In the genomic region with DNA sequence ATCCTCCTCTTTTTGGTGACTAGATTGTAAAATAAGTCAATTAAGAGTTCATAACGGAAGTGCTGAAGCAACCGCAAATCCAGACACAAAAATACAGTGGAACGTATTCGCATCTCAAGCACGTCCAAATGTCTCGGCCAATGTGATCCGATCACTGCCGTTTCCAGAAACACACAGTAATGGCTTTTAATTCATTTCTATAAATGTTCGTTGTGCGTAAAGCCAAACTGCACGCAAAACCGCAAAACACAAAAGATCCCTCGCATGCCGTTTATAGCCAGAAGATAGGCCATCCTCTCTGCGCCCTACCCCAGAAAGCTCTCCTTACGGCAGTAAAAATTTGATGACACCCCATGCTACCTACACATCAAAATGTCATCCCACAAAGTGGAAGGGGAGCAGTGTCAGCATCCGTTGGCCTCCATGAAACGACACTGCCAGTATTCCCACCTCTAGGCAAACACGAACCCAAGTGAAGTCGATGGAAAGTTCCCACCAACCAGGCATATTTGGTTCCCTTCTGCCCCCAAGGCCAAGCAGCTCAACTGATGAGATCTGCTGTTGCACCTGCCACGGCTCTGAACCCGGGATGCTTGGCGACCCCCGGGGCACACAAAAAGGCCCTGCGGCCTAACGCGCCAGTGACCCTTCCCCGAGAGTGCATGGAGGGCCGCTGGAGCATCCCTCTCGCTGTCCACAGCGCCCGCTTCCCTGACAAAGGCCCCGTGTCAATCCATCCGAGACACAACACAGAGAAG, we compare ENCODE assay signal across 7 cellular contexts. TPM values are rescaled to one million over a fixed set of nuclear protein-coding genes. Genes with fewer than 3 reads are reported as not detected.
DNase-seq lines count a peak whose midpoint lies in the region; FAIRE-seq and TF ChIP-seq lines count a peak whose summit lies in the region.

No MANE protein-coding gene starts in this region.

- H3K36me3 ChIP-seq in mesodermal cell (ENCODE audit: control insufficient read depth, insufficient read depth, low read length) = no peaks in the 10 kb centered on the region
- H3K36me3 ChIP-seq in urinary bladder (ENCODE audit: insufficient read depth) = no peaks in the 10 kb centered on the region

- H3K4me1 ChIP-seq in mesodermal cell (ENCODE audit: control insufficient read depth, insufficient read depth, low read length, poor library complexity, severe bottlenecking) (peaks cover 3% of the 10 kb centered on the region), urinary bladder (ENCODE audit: insufficient read depth) (no peaks in the 10 kb centered on the region)

- TF ChIP-seq POLR2A in GM12892 (IDR thresholded peaks at IDR 0.05; ENCODE audit: low read depth, low read length) = no peak

- no peak for DNase-seq in GM12892 (ENCODE audit: insufficient read length)
- DNase-seq in NCI-H526 treated with DMSO at 0.1 percent for 48 hours (lab: John Stamatoyannopoulos, UW) = peak; percentile 35
- peak; percentile 14 for DNase-seq in dermis blood vessel endothelial cell
- DNase-seq in DMS53 treated with DMSO at 0.1 percent for 48 hours (lab: John Stamatoyannopoulos, UW; ENCODE audit: unreplicated experiment) = no peak
- DNase-seq in NCI-H1694 (lab: John Stamatoyannopoulos, UW) = no peak

- no peak overlapping the region for H3K27ac ChIP-seq in mesodermal cell (ENCODE audit: low read depth, low read length, severe bottlenecking)
- H3K27ac ChIP-seq in urinary bladder (ENCODE audit: low read depth) = no peak overlapping the region

- H3K4me3 ChIP-seq in mesodermal cell (ENCODE audit: extremely low read depth, insufficient read depth, low read length, poor library complexity, severe bottlenecking) = peak overlapping the region; percentile 70
- peak overlapping the region; percentile 98 for H3K4me3 ChIP-seq in urinary bladder (ENCODE audit: low read depth, low read length)

- WGBS in mesodermal cell (ENCODE audit: insufficient coverage in 2 of 2), 2 experiments = 56 to 59% methylated on average over 28 to 31 of the region's 34 CpGs
- 64% methylated on average over 34 of the region's 34 CpGs for WGBS in urinary bladder

- FAIRE-seq in GM12892 (lab: Jason Lieb, UNC) = peak; percentile 51

- H3K9me3 ChIP-seq in mesodermal cell (ENCODE audit: control insufficient read depth, low read length) = no peaks in the 10 kb centered on the region

RNA-seq across cellular contexts. Expression of a gene that starts 1.4 kb away (rescaled TPM):
- 21.9 TPM for polyA plus RNA-seq in GM12892 (2012; ENCODE audit: missing spikeins)
- total RNA-seq in dermis blood vessel endothelial cell (23.1 and 26.7 TPM in 2 replicates), urinary bladder (87.2 TPM)
- polyA plus RNA-seq in mesodermal cell (2013, experiment 1 of 2) = 17.5 TPM
- polyA plus RNA-seq in mesodermal cell (2013, experiment 2 of 2) = 15.4 TPM
- 8.6 TPM for polyA plus RNA-seq in urinary bladder

RNA-seq across cellular contexts. Expression of a gene that starts 28.6 kb away (rescaled TPM):
- polyA plus RNA-seq in GM12892 (2012; ENCODE audit: missing spikeins) = 4,639 TPM
- total RNA-seq in dermis blood vessel endothelial cell = 1,017 and 1,050 TPM in 2 replicates
- 2,211 TPM for polyA plus RNA-seq in mesodermal cell (2013, experiment 1 of 2)
- 2,325 TPM for polyA plus RNA-seq in mesodermal cell (2013, experiment 2 of 2)
- total RNA-seq in urinary bladder = 1,317 TPM
- polyA plus RNA-seq in urinary bladder = 1,643 TPM

RNA-seq across cellular contexts. Expression of a gene that starts 37.9 kb away (rescaled TPM):
- 36.7 TPM for polyA plus RNA-seq in GM12892 (2012; ENCODE audit: missing spikeins)
- 90.9 and 112 TPM in 2 replicates for total RNA-seq in dermis blood vessel endothelial cell
- polyA plus RNA-seq in mesodermal cell (2013, experiment 1 of 2) = 70.3 TPM
- polyA plus RNA-seq in mesodermal cell (2013, experiment 2 of 2) = 69.8 TPM
- 68.2 TPM for total RNA-seq in urinary bladder
- polyA plus RNA-seq in urinary bladder = 65.7 TPM

Comparison
In these comparisons a context has a peak if more than half of its experiments do, and no peak if none do; other contexts are left out.
1. DNase-seq: peak in NCI-H526 treated with DMSO at 0.1 percent for 48 hours (single experiment) and dermis blood vessel endothelial cell (single experiment); none in GM12892 (single experiment), DMS53 treated with DMSO at 0.1 percent for 48 hours (single experiment) and NCI-H1694 (single experiment).